21 cellular contexts compared by ENCODE assay signal in the genomic region with DNA sequence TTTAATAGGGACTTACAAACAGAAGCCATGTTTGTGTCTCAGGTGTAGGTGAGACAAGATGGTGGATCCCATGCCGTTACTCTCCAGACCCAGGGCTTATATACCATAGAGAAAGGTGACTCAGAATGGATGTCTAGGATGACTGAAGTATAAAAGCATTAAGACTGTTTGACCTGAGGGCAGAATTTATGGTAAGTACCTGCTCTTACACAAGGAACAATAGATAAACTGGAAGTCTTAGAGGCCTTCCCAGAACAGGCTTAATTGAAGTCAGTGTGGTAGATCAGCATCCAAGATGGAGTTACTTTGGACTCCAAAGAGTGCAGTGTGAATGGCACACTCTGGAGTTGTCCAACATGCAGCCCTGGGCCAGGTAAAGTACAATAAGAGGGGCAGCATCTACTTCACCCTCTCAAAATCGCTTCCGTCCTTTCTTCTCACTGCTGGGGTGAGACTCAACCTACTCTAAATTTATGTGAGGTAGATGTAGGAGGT.
DNase-seq lines count a peak whose midpoint lies in the region; ATAC-seq and TF ChIP-seq lines count a peak whose summit lies in the region.
"Had no signal": no experiment of that assay in that cellular context is flagged by ENCODE, and none has a peak within 500 bp of the region (broad histone marks: within the 10 kb centered on the region; RNA-seq: fewer than 3 reads in every experiment).

No MANE protein-coding gene starts in this region.

- H2BK120ac ChIP-seq in IMR-90 (ENCODE audit: low read depth, low read length): no peak overlapping the region

- H2AFZ ChIP-seq in SK-N-SH (ENCODE audit: low read depth): no peak overlapping the region
- no peak overlapping the region for H2AFZ ChIP-seq in IMR-90 (replicated peaks; ENCODE audit: low read length, poor library complexity)
- H2AFZ ChIP-seq: PC-9 had no signal

- no peaks in the 10 kb centered on the region for H3K9me2 ChIP-seq in SK-N-SH

- dilution Hi-C loops in IMR-90 (cut with HindIII; ENCODE audit: low sequenced_read_pairs, unreplicated experiment): no loop called here

- H3K27me3 ChIP-seq in SK-N-SH (ENCODE audit: insufficient read depth) (no peaks in the 10 kb centered on the region), IMR-90 (ENCODE audit: control insufficient read depth, insufficient read depth, low read length) (no peaks in the 10 kb centered on the region)
- H3K27me3 ChIP-seq: BE2C, SJSA1 had no signal

- DNase-seq in SK-N-SH (no peak), IMR-90 (no peak), epithelial cell of esophagus (ENCODE audit: low read depth) (peak; percentile 79), NCI-H2081 treated with DMSO at 0.1 percent for 48 hours (lab: John Stamatoyannopoulos, UW) (no peak), NCI-H1417 treated with DMSO at 0.1 percent for 48 hours (lab: John Stamatoyannopoulos, UW) (no peak), NCI-H2171 (lab: John Stamatoyannopoulos, UW) (no peak)
- DNase-seq: BE2C; CD4-positive, CD25-positive, alpha-beta regulatory T cell; NCI-H1092 treated with DMSO at 0.1 percent for 48 hours; NCI-H1436 treated with DMSO at 0.1 percent for 48 hours; NCI-H1930; NCI-H446 treated with DMSO at 0.1 percent for 48 hours; NCI-H526; NCI-H82; NK-92 treated with Interleukin-12 subunit alpha and Interleukin-12 subunit beta, amount 100 ng/mL, for 24 hours; PC-9; Right ventricle myocardium superior had no signal

- H2BK5ac ChIP-seq in IMR-90 (ENCODE audit: low read depth, low read length, poor library complexity, severe bottlenecking): no peak overlapping the region

- H3K9ac ChIP-seq in SK-N-SH: no peak overlapping the region
- H3K9ac ChIP-seq in IMR-90 (ENCODE audit: low read depth, low read length): no peak overlapping the region
- H3K9ac ChIP-seq: KMS-11 had no signal

- TF ChIP-seq EP300 in SK-N-SH (IDR thresholded peaks at IDR 0.05; ENCODE audit: borderline replicate concordance in 1 of 2, low read depth in 1 of 2, low read length in 1 of 2): no peak

- intact Hi-C loops in IMR-90 (cut with micrococcal nuclease): no loop called here

- 0 out of 4 replicates have a peak, but pooled peaks cover 0 to 5% of the 10 kb centered on the region in 2 experiments for H3K4me1 ChIP-seq in SK-N-SH (ENCODE audit: control insufficient read depth in 1 of 2, insufficient read depth in 2 of 2, low read depth in 1 of 2, low read length in 1 of 2)
- H3K4me1 ChIP-seq in IMR-90 (ENCODE audit: control insufficient read depth, insufficient read depth, low read length): peaks cover 1% of the 10 kb centered on the region; the same call in 1 of the 2 replicates
- H3K4me1 ChIP-seq: BE2C, SJSA1 had no signal

- H3K36me3 ChIP-seq in SK-N-SH (replicated peaks in 1 of 2; ENCODE audit: control insufficient read depth in 1 of 2, insufficient read depth in 2 of 2, low read length in 1 of 2) (no peaks in the 10 kb centered on the region), IMR-90 (ENCODE audit: control insufficient read depth, insufficient read depth, low read length) (no peaks in the 10 kb centered on the region)
- H3K36me3 ChIP-seq: BE2C, SJSA1 had no signal

- H3K79me2 ChIP-seq in SK-N-SH (ENCODE audit: insufficient read depth): no peaks in the 10 kb centered on the region

- no peak overlapping the region for H3K4me2 ChIP-seq in SK-N-SH
- H3K4me2 ChIP-seq in IMR-90 (ENCODE audit: low read depth, low read length): no peak overlapping the region
- H3K4me2 ChIP-seq: KMS-11, PC-9 had no signal

- no peak overlapping the region; the same call in 1 of the 2 replicates for H2AK5ac ChIP-seq in IMR-90 (ENCODE audit: low read depth, low read length)

- H3K27ac ChIP-seq in SK-N-SH (ENCODE audit: low read depth in 2 of 2, low read length in 1 of 2) (peak overlapping the region in 1 of 2 experiments; percentile 52; a peak in 1 of 4 replicates), IMR-90 (ENCODE audit: insufficient read depth, low read length) (no peak overlapping the region)
- H3K27ac ChIP-seq: 22Rv1, KMS-11, PC-9, SJSA1 had no signal

- H3K9me3 ChIP-seq in SK-N-SH: no peaks in the 10 kb centered on the region
- H3K9me3 ChIP-seq in IMR-90 (ENCODE audit: control insufficient read depth, insufficient read depth, low read length): peaks cover 11% of the 10 kb centered on the region
- H3K9me3 ChIP-seq: BE2C had no signal

- TF ChIP-seq POLR2A in IMR-90 (IDR thresholded peaks at IDR 0.05; ENCODE audit: low read depth, low read length): no peak

- TF ChIP-seq CTCF in SK-N-SH (IDR thresholded peaks at IDR 0.05) (no peak), IMR-90 (conservative IDR thresholded peaks at IDR 0.05; ENCODE audit: low read depth, low read length) (no peak), epithelial cell of esophagus (IDR thresholded peaks at IDR 0.05; ENCODE audit: insufficient read depth, low read depth, low read length, missing control alignments) (no peak)

- H3K79me1 ChIP-seq in IMR-90 (ENCODE audit: low read depth in 1 of 2, low read length in 2 of 2): no peaks in the 10 kb centered on the region

- no peak overlapping the region for H3K56ac ChIP-seq in IMR-90 (ENCODE audit: extremely low read depth, insufficient read depth, low read length)

- no peak overlapping the region for H3K14ac ChIP-seq in IMR-90 (replicated peaks; ENCODE audit: low read depth, low read length)

- WGBS in SK-N-SH (ENCODE audit: low lambda C conversion rate): 98% methylated on average over 3 of the region's 3 CpGs
- WGBS in IMR-90 (ENCODE audit: extremely low coverage in 2 of 2, insufficient read length in 1 of 2), 2 experiments: no CpG with 5 or more reads among the region's 3 CpGs

- no peak overlapping the region for H4K5ac ChIP-seq in IMR-90 (ENCODE audit: low read depth, low read length)

- CTCF ChIA-PET in SK-N-SH (lab: Yijun Ruan, JAX): no interaction called here
- CTCF ChIA-PET in IMR-90 (lab: Yijun Ruan, JAX): no interaction called here

- no peak overlapping the region for H4K8ac ChIP-seq in IMR-90 (ENCODE audit: low read depth in 2 of 2, low read length in 2 of 2)

- ATAC-seq in SK-N-SH treated with all-trans-retinoic acid at 6 μM for 48 hours: no peak
- no peak for ATAC-seq in IMR-90 (ENCODE audit: low read depth)

- H3K18ac ChIP-seq in IMR-90 (ENCODE audit: low read depth, low read length): no peak overlapping the region

- H3K4me3 ChIP-seq in SK-N-SH (ENCODE audit: low read depth in 2 of 2, low read length in 1 of 2) (no peak overlapping the region), IMR-90 (ENCODE audit: insufficient read depth, low read depth, low read length) (no peak overlapping the region), epithelial cell of esophagus (ENCODE audit: low read length) (no peak overlapping the region)
- H3K4me3 ChIP-seq: PC-9, SJSA1 had no signal

- H4K20me1 ChIP-seq in SK-N-SH (ENCODE audit: insufficient read depth) (no peaks in the 10 kb centered on the region), IMR-90 (ENCODE audit: insufficient read depth, low read length) (no peaks in the 10 kb centered on the region)

- no peak overlapping the region for H3K23ac ChIP-seq in IMR-90 (ENCODE audit: low read depth, low read length)

- in situ Hi-C loops in IMR-90 (cut with MboI; ENCODE audit: low sequenced_read_pairs): no loop called here

- no peak for TF ChIP-seq RAD21 in SK-N-SH (IDR thresholded peaks at IDR 0.05; ENCODE audit: low read length)
- TF ChIP-seq RAD21 in IMR-90 (IDR thresholded peaks at IDR 0.05; ENCODE audit: low read length): no peak

- H3K9me1 ChIP-seq in IMR-90 (ENCODE audit: insufficient read depth, low read length): peaks cover 3% of the 10 kb centered on the region; the same call in 1 of the 2 replicates

- peak overlapping the region; percentile 6; the same call in 1 of the 2 replicates for H2BK20ac ChIP-seq in IMR-90 (ENCODE audit: low read depth, low read length)

- no peak overlapping the region for H4K91ac ChIP-seq in IMR-90 (ENCODE audit: insufficient read depth, low read depth, low read length)

- H3F3A ChIP-seq in SK-N-SH (replicated peaks; ENCODE audit: insufficient read depth): peaks cover 11% of the 10 kb centered on the region

- H2AK9ac ChIP-seq in IMR-90 (replicated peaks; ENCODE audit: low read depth, low read length, poor library complexity): no peak overlapping the region

- no peak overlapping the region; the same call in 2 of the 3 replicates for H2BK15ac ChIP-seq in IMR-90 (ENCODE audit: low read depth, low read length)

- BruUV-seq in IMR-90 (replicated peaks; lab: Mats Ljungman, UMichigan): no TSS peak

- no peak overlapping the region for H3K4ac ChIP-seq in IMR-90 (ENCODE audit: low read depth, low read length)

- POLR2A ChIA-PET in SK-N-SH (lab: Yijun Ruan, JAX) (no interaction called here), IMR-90 (lab: Charles Lee; ENCODE audit: unreplicated experiment) (no interaction called here)

TF ChIP-seq in SK-N-SH treated with all-trans-retinoic acid at 6 μM for 48 hours, 23 proteins besides CTCF, POLR2A, EP300 and RAD21 (continues in another document):
- TF ChIP-seq ZFP3 (CRISPR knock-in tag; IDR thresholded peaks at IDR 0.05) (peak; percentile 84), RARB (CRISPR knock-in tag; IDR thresholded peaks at IDR 0.05) (no peak), CSDC2 (CRISPR knock-in tag; IDR thresholded peaks at IDR 0.05) (peak; percentile 97)

TF ChIP-seq in SK-N-SH, 30 proteins besides CTCF, POLR2A, EP300 and RAD21 (continues in another document):
- TF ChIP-seq, protein P1, sequence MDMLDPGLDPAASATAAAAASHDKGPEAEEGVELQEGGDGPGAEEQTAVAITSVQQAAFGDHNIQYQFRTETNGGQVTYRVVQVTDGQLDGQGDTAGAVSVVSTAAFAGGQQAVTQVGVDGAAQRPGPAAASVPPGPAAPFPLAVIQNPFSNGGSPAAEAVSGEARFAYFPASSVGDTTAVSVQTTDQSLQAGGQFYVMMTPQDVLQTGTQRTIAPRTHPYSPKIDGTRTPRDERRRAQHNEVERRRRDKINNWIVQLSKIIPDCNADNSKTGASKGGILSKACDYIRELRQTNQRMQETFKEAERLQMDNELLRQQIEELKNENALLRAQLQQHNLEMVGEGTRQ (IDR thresholded peaks at IDR 0.05; ENCODE audit: borderline replicate concordance, low read depth, low read length): no peak
- no peak for TF ChIP-seq SIN3A (IDR thresholded peaks at IDR 0.05; ENCODE audit: borderline replicate concordance, low read depth, low read length)
- TF ChIP-seq SMC3 (IDR thresholded peaks at IDR 0.05; ENCODE audit: low read depth, low read length): no peak

TF ChIP-seq in IMR-90, 13 proteins besides CTCF, POLR2A, EP300 and RAD21 (continues in another document):
- TF ChIP-seq, protein P2, sequence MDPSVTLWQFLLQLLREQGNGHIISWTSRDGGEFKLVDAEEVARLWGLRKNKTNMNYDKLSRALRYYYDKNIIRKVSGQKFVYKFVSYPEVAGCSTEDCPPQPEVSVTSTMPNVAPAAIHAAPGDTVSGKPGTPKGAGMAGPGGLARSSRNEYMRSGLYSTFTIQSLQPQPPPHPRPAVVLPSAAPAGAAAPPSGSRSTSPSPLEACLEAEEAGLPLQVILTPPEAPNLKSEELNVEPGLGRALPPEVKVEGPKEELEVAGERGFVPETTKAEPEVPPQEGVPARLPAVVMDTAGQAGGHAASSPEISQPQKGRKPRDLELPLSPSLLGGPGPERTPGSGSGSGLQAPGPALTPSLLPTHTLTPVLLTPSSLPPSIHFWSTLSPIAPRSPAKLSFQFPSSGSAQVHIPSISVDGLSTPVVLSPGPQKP (IDR thresholded peaks at IDR 0.05; ENCODE audit: borderline replicate concordance, low read depth, low read length): no peak
- TF ChIP-seq MAZ (IDR thresholded peaks at IDR 0.05; ENCODE audit: borderline replicate concordance, low read depth, low read length) (no peak), BHLHE40 (IDR thresholded peaks at IDR 0.05; ENCODE audit: low read depth, low read length) (no peak)
